8 cellular contexts compared by ENCODE assay signal in the genomic region with DNA sequence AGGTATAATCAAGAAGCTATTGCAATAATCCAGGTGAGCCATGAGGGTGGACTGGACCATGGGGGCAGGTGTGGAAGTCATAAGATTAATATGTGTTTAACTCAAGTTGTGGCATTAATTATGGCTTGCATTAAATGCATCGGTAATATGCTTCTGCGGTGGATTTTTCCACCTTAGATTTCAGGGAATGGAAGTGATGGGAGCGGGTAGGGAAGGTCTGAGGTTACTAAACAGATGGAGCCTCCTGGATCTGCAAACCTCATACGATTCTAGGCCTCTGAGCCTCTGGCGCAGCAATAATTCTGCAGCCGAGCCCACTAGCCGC. TPM values are rescaled to one million over a fixed set of nuclear protein-coding genes. Genes with fewer than 3 reads are reported as not detected.
DNase-seq lines count a peak whose midpoint lies in the region; ATAC-seq and TF ChIP-seq lines count a peak whose summit lies in the region.

No MANE protein-coding gene starts in this region.

- DNase-seq in cardiac muscle cell (ENCODE audit: low read depth in 1 of 2, low spot score in 1 of 2) (no peak), Right ventricle myocardium superior (no peak), cardiac fibroblast (ENCODE audit: low read depth in 2 of 2) (no peak), uterus (no peak), NCI-H226 (no peak)
- no peak for DNase-seq in activated CD4-positive, alpha-beta T cell treated with anti-CD3 and anti-CD28 coated beads for 1 hour

- ATAC-seq in Right ventricle myocardium superior (ENCODE audit: poor library complexity) (no peak), HG03439 (IDR thresholded peaks at IDR 0.05; ENCODE audit: unreplicated experiment) (no peak)

- H3K4me1 ChIP-seq in cardiac muscle cell (ENCODE audit: low read depth) (no peaks in the 10 kb centered on the region), mucosa of rectum (ENCODE audit: control insufficient read depth in 2 of 2, insufficient read depth in 2 of 2, low read length in 2 of 2) (peaks cover 8 to 9% of the 10 kb centered on the region in 2 donors), uterus (no peaks in the 10 kb centered on the region)

- H3K9ac ChIP-seq in mucosa of rectum (ENCODE audit: low read depth in 1 of 2, low read length in 2 of 2): no peak overlapping the region

- H3K27me3 ChIP-seq in cardiac muscle cell (peaks cover 4% of the 10 kb centered on the region), mucosa of rectum (ENCODE audit: control insufficient read depth in 2 of 2, insufficient read depth in 2 of 2, low read length in 2 of 2) (peaks cover 7 to 10% of the 10 kb centered on the region in 2 donors), uterus (no peaks in the 10 kb centered on the region)

- TF ChIP-seq CTCF in cardiac muscle cell (IDR thresholded peaks at IDR 0.05; ENCODE audit: low read depth, low read length) (no peak), cardiac fibroblast (IDR thresholded peaks at IDR 0.05; ENCODE audit: low read depth, low read length) (no peak), uterus (IDR thresholded peaks at IDR 0.05) (no peak)

- peak overlapping the region; percentile 66 for H3K4me3 ChIP-seq in cardiac muscle cell
- peak overlapping the region; percentile 71 to 86 for H3K4me3 ChIP-seq in cardiac fibroblast (replicated peaks in 1 of 2; ENCODE audit: low read depth in 2 of 2, low read length in 2 of 2)
- H3K4me3 ChIP-seq in mucosa of rectum (ENCODE audit: low read length in 2 of 2): peak overlapping the region; percentile 57 to 87
- H3K4me3 ChIP-seq in uterus: peak overlapping the region; percentile 90 to 100

- H3K9me3 ChIP-seq in cardiac muscle cell (ENCODE audit: low read depth) (no peaks in the 10 kb centered on the region), mucosa of rectum (ENCODE audit: control insufficient read depth in 2 of 2, low read length in 2 of 2) (no peaks in the 10 kb centered on the region), uterus (no peaks in the 10 kb centered on the region)

- TF ChIP-seq POLR2A in uterus (IDR thresholded peaks at IDR 0.05): no peak

- intact Hi-C loops in Right ventricle myocardium superior (cut with DNase I): no loop called here
- intact Hi-C loops in uterus (cut with DNase I; ENCODE audit: low total_unique reads): no loop called here

- H3K36me3 ChIP-seq in cardiac muscle cell (no peaks in the 10 kb centered on the region), mucosa of rectum (ENCODE audit: control insufficient read depth in 2 of 2, insufficient read depth in 2 of 2, low read length in 2 of 2) (no peaks in the 10 kb centered on the region), uterus (no peaks in the 10 kb centered on the region)

- H3K27ac ChIP-seq in cardiac muscle cell (no peak overlapping the region), mucosa of rectum (ENCODE audit: low read depth in 2 of 2, low read length in 2 of 2) (no peak overlapping the region), uterus (peak overlapping the region; percentile 77 to 78)

RNA-seq across cellular contexts. Expression of gene ZNF483, which starts 0.3 kb away (rescaled TPM):
- 4.5 and 7.2 TPM in 2 replicates for total RNA-seq in cardiac muscle cell
- 2.2 and 3.8 TPM in 2 replicates for polyA plus RNA-seq in cardiac muscle cell
- total RNA-seq in Right ventricle myocardium superior: 3.5 TPM
- 10 to 100 TPM; 11.0 to 60.2 (median 31.7) TPM for total RNA-seq in uterus

RNA-seq across cellular contexts. Expression of gene ECPAS, which starts 40.5 kb away (rescaled TPM):
- total RNA-seq in cardiac muscle cell: 51.9 and 56.6 TPM in 2 replicates
- polyA plus RNA-seq in cardiac muscle cell: 29.4 and 30.6 TPM in 2 replicates
- total RNA-seq in Right ventricle myocardium superior: 120 TPM
- 100 to 1,000 TPM in 1 of 4 donors, 10 to 100 TPM in 3; 56.1 to 115 (median 84.4) TPM for total RNA-seq in uterus

Comparison
In these comparisons a context has a peak if more than half of its experiments do, and no peak if none do; other contexts are left out.
1. H3K27ac ChIP-seq: peak in uterus (2 of 2); none in cardiac muscle cell (single experiment) and mucosa of rectum (0 of 2).
2. Peak in every context shown above with its lines, with median percentiles within 50 percentile points of each other: H3K4me3 ChIP-seq.